ENCODE assay signal across 8 cellular contexts in the genomic region with DNA sequence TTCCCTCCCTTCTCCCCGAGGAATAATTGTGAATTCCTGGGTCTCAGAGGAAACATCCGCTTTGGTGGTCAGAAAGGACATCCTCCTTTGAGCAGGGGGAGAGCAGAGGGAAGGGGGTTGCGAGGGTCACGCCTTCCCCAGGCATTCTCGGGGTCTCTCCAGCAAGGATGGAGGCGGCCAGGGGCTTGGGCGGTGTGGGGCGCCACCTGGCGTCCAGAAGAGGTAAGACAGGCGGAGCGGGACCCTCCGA.
DNase-seq lines count a peak whose midpoint lies in the region; ATAC-seq, FAIRE-seq and TF ChIP-seq lines count a peak whose summit lies in the region.

No MANE protein-coding gene starts in this region.

- H3K27ac ChIP-seq in endothelial cell of umbilical vein (ENCODE audit: insufficient read depth, low read depth, low read length) = no peak overlapping the region
- H3K27ac ChIP-seq in stomach = peak overlapping the region; percentile 19 to 85 (median 80)

- no TSS peak for BruUV-seq in endothelial cell of umbilical vein (replicated peaks; lab: Mats Ljungman, UMichigan)

- POLR2A ChIA-PET in endothelial cell of umbilical vein (lab: Charles Lee) = no interaction called here
- POLR2A ChIA-PET in naive thymus-derived CD8-positive, alpha-beta T cell (lab: Charles Lee) = no interaction called here

- peak overlapping the region; percentile 79 for H3K4me2 ChIP-seq in endothelial cell of umbilical vein (ENCODE audit: insufficient read depth, low read length)

- FAIRE-seq in HTR-8/SVneo (lab: Jason Lieb, UNC) (no peak), endothelial cell of umbilical vein (lab: Jason Lieb, UNC) (peak; percentile 4)

- no peaks in the 10 kb centered on the region for H3K9me3 Mint-ChIP-seq in naive thymus-derived CD8-positive, alpha-beta T cell

- DNase-seq in HTR-8/SVneo (ENCODE audit: insufficient read length, low spot score) = peak; percentile 81
- DNase-seq in activated CD8-positive, alpha-beta memory T cell treated with anti-CD3 and anti-CD28 coated beads for 24 hours = peak; percentile 85
- no peak for DNase-seq in endothelial cell of umbilical vein (ENCODE audit: low read depth, low spot score)
- peak in 9 of 10 donors; percentile 24 to 73 (median 50) for DNase-seq in naive thymus-derived CD8-positive, alpha-beta T cell
- DNase-seq in stomach = peak; percentile 45
- DNase-seq in NCI-H2107 (lab: John Stamatoyannopoulos, UW) = no peak

- peak; percentile 67 to 85 for ATAC-seq in naive thymus-derived CD8-positive, alpha-beta T cell
- ATAC-seq in HG02938 (IDR thresholded peaks at IDR 0.05; ENCODE audit: unreplicated experiment) = no peak

- no peak for TF ChIP-seq EP300 in stomach (IDR thresholded peaks at IDR 0.05)

- 1 to 3% (median 2%) methylated on average over 12 of the region's 12 CpGs for WGBS in stomach, 5 donors

- CTCF ChIA-PET in endothelial cell of umbilical vein (lab: Charles Lee) = interaction anchor here (0.7 to 17.1 kb wide), 28 partner anchors 11 to 574 kb away, joined by 3 to 288 read pairs (median 6); no protein-coding TSS in a partner anchor

- peak overlapping the region; percentile 61 for H3K9ac ChIP-seq in endothelial cell of umbilical vein (replicated peaks; ENCODE audit: extremely low read depth, insufficient read depth, low read length)

- TF ChIP-seq CTCF in GM12874 (IDR thresholded peaks at IDR 0.05; ENCODE audit: insufficient read depth, low read depth, low read length) (peak; percentile 92), endothelial cell of umbilical vein (IDR thresholded peaks at IDR 0.05; ENCODE audit: extremely low read depth in 1 of 2, insufficient read depth in 1 of 2, low read depth in 1 of 2, low read length in 2 of 2) (peak; percentile 92 to 97), stomach (IDR thresholded peaks at IDR 0.05) (peak in 5 of 7 experiments; percentile 86 to 95 (median 95))

- no peaks in the 10 kb centered on the region for H3K36me3 Mint-ChIP-seq in naive thymus-derived CD8-positive, alpha-beta T cell

- intact Hi-C loops in endothelial cell of umbilical vein (cut with micrococcal nuclease) = loop anchor here (1.0 to 5.0 kb wide), 7 partner anchors 29 to 536 kb away; no protein-coding TSS in a partner anchor
- intact Hi-C loops in stomach (cut with DNase I; ENCODE audit: low total_unique reads) = loop anchor here (5.0 kb wide), 1 partner anchor 196 kb away; no protein-coding TSS in a partner anchor

- peak overlapping the region; percentile 80 to 97 (median 89) for H3K4me3 Mint-ChIP-seq in naive thymus-derived CD8-positive, alpha-beta T cell

- peak overlapping the region; percentile 50 for H2AFZ ChIP-seq in endothelial cell of umbilical vein (ENCODE audit: low read depth, low read length)

- peaks cover 9% of the 10 kb centered on the region for H3K4me1 ChIP-seq in endothelial cell of umbilical vein (ENCODE audit: control insufficient read depth, extremely low read depth, insufficient read depth, low read length)
- H3K4me1 ChIP-seq in stomach = peaks cover 19 to 41% (median 29%) of the 10 kb centered on the region in 4 donors

- no peaks in the 10 kb centered on the region for H3K9me3 ChIP-seq in endothelial cell of umbilical vein (replicated peaks; ENCODE audit: control insufficient read depth, insufficient read depth, low read length)
- no peaks in the 10 kb centered on the region for H3K9me3 ChIP-seq in stomach

- peaks cover 0 to 7% (median 6%) of the 10 kb centered on the region in 5 donors for H3K27me3 Mint-ChIP-seq in naive thymus-derived CD8-positive, alpha-beta T cell

- peak overlapping the region in 7 of 10 donors; percentile 26 to 92 (median 82) for H3K27ac Mint-ChIP-seq in naive thymus-derived CD8-positive, alpha-beta T cell

- H3K27me3 ChIP-seq in endothelial cell of umbilical vein (ENCODE audit: control insufficient read depth in 2 of 2, insufficient read depth in 2 of 2, low read length in 2 of 2) = no peaks in the 10 kb centered on the region
- H3K27me3 ChIP-seq in stomach = peaks cover 0 to 6% (median 0%) of the 10 kb centered on the region in 3 donors

- no peaks in the 10 kb centered on the region for H3K36me3 ChIP-seq in endothelial cell of umbilical vein (ENCODE audit: control insufficient read depth in 2 of 2, extremely low read depth in 1 of 2, insufficient read depth in 2 of 2, low read length in 2 of 2)
- H3K36me3 ChIP-seq in stomach = no peaks in the 10 kb centered on the region

- peaks cover 18 to 26% (median 20%) of the 10 kb centered on the region in 4 donors for H3K4me1 Mint-ChIP-seq in naive thymus-derived CD8-positive, alpha-beta T cell

- no peaks in the 10 kb centered on the region for H4K20me1 ChIP-seq in endothelial cell of umbilical vein (replicated peaks; ENCODE audit: control insufficient read depth, extremely low read depth, insufficient read depth, low read length)

- dilution Hi-C loops in endothelial cell of umbilical vein (cut with MboI; ENCODE audit: extremely low pct_ligation_motif_present, low sequenced_read_pairs) = no loop called here

- TF ChIP-seq POLR2A in endothelial cell of umbilical vein (IDR thresholded peaks at IDR 0.05; ENCODE audit: low read depth, low read length) (no peak), stomach (IDR thresholded peaks at IDR 0.05) (no peak)

- no peaks in the 10 kb centered on the region for H3K9me1 ChIP-seq in endothelial cell of umbilical vein (replicated peaks; ENCODE audit: control insufficient read depth, extremely low read depth, insufficient read depth, low read length)

- H3K79me2 ChIP-seq in endothelial cell of umbilical vein (ENCODE audit: control insufficient read depth, insufficient read depth, low read length) = no peaks in the 10 kb centered on the region

- H3K4me3 ChIP-seq in endothelial cell of umbilical vein (replicated peaks in 1 of 3; ENCODE audit: insufficient read depth in 1 of 3, low read depth in 1 of 3, low read length in 3 of 3) (no peak overlapping the region), stomach (peak overlapping the region; percentile 12 to 35 (median 28))

TF ChIP-seq in endothelial cell of umbilical vein, 7 proteins besides CTCF, POLR2A, EP300 and RAD21:
- TF ChIP-seq JUN (IDR thresholded peaks at IDR 0.05; ENCODE audit: borderline replicate concordance, insufficient read depth, insufficient read length, low read depth) = no peak
- TF ChIP-seq FOS (IDR thresholded peaks at IDR 0.05; ENCODE audit: borderline replicate concordance, insufficient read depth, low read length) = no peak
TF ChIP-seq in endothelial cell of umbilical vein: peak in this region for 0.

Comparison
In these comparisons a context has a peak if more than half of its experiments do, and no peak if none do; other contexts are left out.
1. DNase-seq: peak in HTR-8/SVneo (single experiment), activated CD8-positive, alpha-beta memory T cell treated with anti-CD3 and anti-CD28 coated beads for 24 hours (single experiment), naive thymus-derived CD8-positive, alpha-beta T cell (9 of 10) and stomach (single experiment); none in endothelial cell of umbilical vein (single experiment) and NCI-H2107 (single experiment).
2. H3K4me3 ChIP-seq: peak in stomach (4 of 4); none in endothelial cell of umbilical vein (0 of 3).
3. Peak in every context shown above with its lines, with median percentiles within 50 percentile points of each other: CTCF ChIP-seq.